ENCODE assay signal across 1 cellular context in the genomic region with DNA sequence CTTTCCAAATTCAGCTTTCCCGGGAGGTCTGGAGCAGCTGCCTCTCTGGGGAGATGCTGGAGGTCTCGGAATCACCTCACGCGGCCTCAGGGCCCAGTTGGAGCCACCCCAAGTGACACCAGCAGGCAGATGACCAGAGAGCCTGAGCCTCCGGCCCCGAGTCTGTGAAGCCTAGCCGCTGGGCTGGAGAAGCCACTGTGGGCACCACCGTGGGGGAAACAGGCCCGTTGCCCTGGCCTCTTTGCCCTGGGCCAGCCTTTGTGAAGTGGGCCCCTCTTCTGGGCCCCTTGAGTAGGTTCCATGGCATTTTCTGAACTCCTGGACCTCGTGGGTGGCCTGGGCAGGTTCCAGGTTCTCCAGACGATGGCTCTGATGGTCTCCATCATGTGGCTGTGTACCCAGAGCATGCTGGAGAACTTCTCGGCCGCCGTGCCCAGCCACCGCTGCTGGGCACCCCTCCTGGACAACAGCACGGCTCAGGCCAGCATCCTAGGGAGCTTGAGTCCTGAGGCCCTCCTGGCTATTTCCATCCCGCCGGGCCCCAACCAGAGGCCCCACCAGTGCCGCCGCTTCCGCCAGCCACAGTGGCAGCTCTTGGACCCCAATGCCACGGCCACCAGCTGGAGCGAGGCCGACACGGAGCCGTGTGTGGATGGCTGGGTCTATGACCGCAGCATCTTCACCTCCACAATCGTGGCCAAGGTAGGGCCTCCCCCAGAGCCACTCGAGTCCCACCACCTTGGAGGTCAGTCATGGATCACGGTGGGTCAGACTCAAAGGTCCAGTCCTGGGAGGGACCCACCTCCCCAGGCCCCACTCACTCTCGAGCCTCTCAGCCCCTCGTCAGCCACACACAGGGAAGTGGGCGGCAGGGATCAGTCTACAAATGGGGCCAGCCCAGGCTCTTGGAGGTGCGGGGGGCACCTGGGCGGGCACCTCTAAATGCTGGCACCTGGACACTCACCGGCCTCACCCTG.
TF ChIP-seq lines count a peak whose summit lies in the region.

No MANE protein-coding gene starts in this region.

TF ChIP-seq in A549, 52 proteins besides CTCF, POLR2A, EP300 and RAD21 (continued from another document):
- TF ChIP-seq HDAC2 (IDR thresholded peaks at IDR 0.05) (no peak), BHLHE40 (IDR thresholded peaks at IDR 0.05; ENCODE audit: low read depth, low read length) (no peak), EHMT2 (IDR thresholded peaks at IDR 0.05; ENCODE audit: low read depth) (no peak), HOXB5 (CRISPR knock-in tag; IDR thresholded peaks at IDR 0.05) (no peak), ELK1 (IDR thresholded peaks at IDR 0.05; ENCODE audit: low read depth, low read length) (no peak), JUN (IDR thresholded peaks at IDR 0.05) (no peak)
- TF ChIP-seq, protein P1, sequence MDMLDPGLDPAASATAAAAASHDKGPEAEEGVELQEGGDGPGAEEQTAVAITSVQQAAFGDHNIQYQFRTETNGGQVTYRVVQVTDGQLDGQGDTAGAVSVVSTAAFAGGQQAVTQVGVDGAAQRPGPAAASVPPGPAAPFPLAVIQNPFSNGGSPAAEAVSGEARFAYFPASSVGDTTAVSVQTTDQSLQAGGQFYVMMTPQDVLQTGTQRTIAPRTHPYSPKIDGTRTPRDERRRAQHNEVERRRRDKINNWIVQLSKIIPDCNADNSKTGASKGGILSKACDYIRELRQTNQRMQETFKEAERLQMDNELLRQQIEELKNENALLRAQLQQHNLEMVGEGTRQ (IDR thresholded peaks at IDR 0.05) = no peak
